9 cellular contexts compared by ENCODE assay signal in the genomic region with DNA sequence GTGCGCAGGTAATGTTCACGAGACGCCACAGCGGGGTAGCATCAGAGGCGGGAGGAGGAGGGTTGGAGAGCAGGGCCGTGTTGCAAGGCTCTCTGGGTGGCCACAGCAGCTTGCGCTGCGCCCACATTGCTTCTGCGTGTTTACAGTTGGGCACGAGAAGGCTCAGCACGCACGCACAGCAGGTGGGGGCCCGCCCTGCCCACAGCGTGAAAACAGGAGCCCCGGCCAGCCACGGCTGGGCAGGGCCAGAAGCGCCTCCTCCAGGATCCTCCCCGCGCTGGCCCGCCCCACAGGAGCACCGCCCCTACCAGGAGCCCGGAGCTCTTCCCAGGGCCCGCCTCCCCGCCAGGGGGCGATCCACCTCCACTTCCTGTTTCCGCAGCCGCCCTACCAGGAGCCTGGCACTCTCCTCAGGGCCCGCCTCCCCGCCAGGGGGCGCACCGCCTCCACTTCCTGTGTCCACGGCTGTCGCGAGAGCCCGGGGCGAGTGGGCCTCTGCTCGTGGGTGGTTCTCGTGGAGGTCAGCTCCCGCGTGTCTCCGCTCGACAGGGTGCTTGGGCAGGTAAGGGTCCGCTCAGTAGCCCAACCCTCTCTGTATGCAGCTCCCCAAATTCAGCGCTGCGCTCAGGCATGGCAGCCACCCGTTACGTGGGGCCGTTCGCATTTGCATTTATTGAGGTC. TPM values are rescaled to one million over a fixed set of nuclear protein-coding genes. Genes with fewer than 3 reads are reported as not detected.
DNase-seq lines count a peak whose midpoint lies in the region; ATAC-seq, FAIRE-seq and TF ChIP-seq lines count a peak whose summit lies in the region.
"Had no signal": no experiment of that assay in that cellular context is flagged by ENCODE, and none has a peak within 500 bp of the region (broad histone marks: within the 10 kb centered on the region; RNA-seq: fewer than 3 reads in every experiment).

Gene FAM50B (plus strand): TSS at position 449 of the 681 bp plus-strand sequence. CDS start 439 bp downstream, outside the sequence.

- TF ChIP-seq EP300 in A549 (IDR thresholded peaks at IDR 0.05): no peak

- H3K4me2 ChIP-seq in A549: peak within 1 kb of the TSS; percentile 63

- peak; percentile 80 to 95 for TF ChIP-seq RAD21 in A549 (conservative IDR thresholded peaks at IDR 0.05 in 1 of 2, IDR thresholded peaks at IDR 0.05 in 1 of 2)

- POLR2A ChIA-PET in A549 (lab: Yijun Ruan, JAX): interaction anchor here (0.6 to 1.5 kb wide), 8 partner anchors 37 to 392 kb away, joined by 3 to 6 read pairs (median 4); partner anchors contain the start of gene SLC22A23

- peak; percentile 83 for TF ChIP-seq CTCF in A549 (IDR thresholded peaks at IDR 0.05)

- peaks cover under 1% of the 10 kb centered on the region; the same call in 2 of the 3 replicates for H3K4me1 ChIP-seq in A549

- FAIRE-seq in A549 (lab: Jason Lieb, UNC): no peak
- FAIRE-seq: G401.6 had no signal

- peak within 1 kb of the TSS; percentile 81 to 91 for H3K27ac ChIP-seq in A549

- CTCF ChIA-PET in A549 (lab: Yijun Ruan, JAX): interaction anchor here (0.6 to 7.0 kb wide), 80 partner anchors 8 to 1234 kb away, joined by 3 to 97 read pairs (median 6); a partner anchor contains a TSS

- no peak for TF ChIP-seq POLR2A in A549 (IDR thresholded peaks at IDR 0.05; ENCODE audit: low read length)

- H3K4me3 ChIP-seq in A549: peak within 1 kb of the TSS; percentile 38

- 43% methylated on average over 16 of the region's 49 CpGs for WGBS in A549 (ENCODE audit: missing lambda C conversion rate)

- ATAC-seq in A549 (peak; percentile 98 to 99), GM18907 (IDR thresholded peaks at IDR 0.05; ENCODE audit: unreplicated experiment) (peak; percentile 91), HG03135 (IDR thresholded peaks at IDR 0.05; ENCODE audit: unreplicated experiment) (peak; percentile 96)

- no peaks in the 10 kb centered on the region for H3K9me3 ChIP-seq in A549

- DNase-seq in A549 (ENCODE audit: low read depth in 1 of 2, low spot score in 1 of 2): peak; percentile 58 to 85
- DNase-seq in NCI-H748 (lab: John Stamatoyannopoulos, UW; ENCODE audit: unreplicated experiment): peak; percentile 94
- peak; percentile 83 for DNase-seq in activated T-cell treated with anti-CD3 and anti-CD28 coated beads for 1 hour (ENCODE audit: low read depth)
- peak; percentile 70 for DNase-seq in epidermal melanocyte (ENCODE audit: insufficient read length, low spot score)
- peak; percentile 78 for DNase-seq in middle frontal gyrus (ENCODE audit: extremely low spot score, low spot score)
- peak; percentile 78 to 83 for DNase-seq in stimulated activated CD8-positive, alpha-beta memory T cell treated with anti-CD3 and anti-CD28 coated beads, Interleukin-2, amount 100 ng/mL, for 1 hour (ENCODE audit: low read depth in 2 of 2)

TF ChIP-seq in A549, 52 proteins besides CTCF, POLR2A, EP300 and RAD21:
- TF ChIP-seq, protein P1, sequence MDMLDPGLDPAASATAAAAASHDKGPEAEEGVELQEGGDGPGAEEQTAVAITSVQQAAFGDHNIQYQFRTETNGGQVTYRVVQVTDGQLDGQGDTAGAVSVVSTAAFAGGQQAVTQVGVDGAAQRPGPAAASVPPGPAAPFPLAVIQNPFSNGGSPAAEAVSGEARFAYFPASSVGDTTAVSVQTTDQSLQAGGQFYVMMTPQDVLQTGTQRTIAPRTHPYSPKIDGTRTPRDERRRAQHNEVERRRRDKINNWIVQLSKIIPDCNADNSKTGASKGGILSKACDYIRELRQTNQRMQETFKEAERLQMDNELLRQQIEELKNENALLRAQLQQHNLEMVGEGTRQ (IDR thresholded peaks at IDR 0.05): no peak
- TF ChIP-seq, protein P2, sequence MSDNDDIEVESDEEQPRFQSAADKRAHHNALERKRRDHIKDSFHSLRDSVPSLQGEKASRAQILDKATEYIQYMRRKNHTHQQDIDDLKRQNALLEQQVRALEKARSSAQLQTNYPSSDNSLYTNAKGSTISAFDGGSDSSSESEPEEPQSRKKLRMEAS (IDR thresholded peaks at IDR 0.05): peak; percentile 48
- TF ChIP-seq JUN (IDR thresholded peaks at IDR 0.05) (peak in 1 of 2 experiments; percentile 41; a peak in 1 of 5 replicates), SMC3 (IDR thresholded peaks at IDR 0.05) (peak; percentile 99), CHD2 (IDR thresholded peaks at IDR 0.05; ENCODE audit: low read length, partially characterized antibody) (peak; percentile 90), HOXB5 (CRISPR knock-in tag; IDR thresholded peaks at IDR 0.05) (no peak)
- TF ChIP-seq, protein P3, sequence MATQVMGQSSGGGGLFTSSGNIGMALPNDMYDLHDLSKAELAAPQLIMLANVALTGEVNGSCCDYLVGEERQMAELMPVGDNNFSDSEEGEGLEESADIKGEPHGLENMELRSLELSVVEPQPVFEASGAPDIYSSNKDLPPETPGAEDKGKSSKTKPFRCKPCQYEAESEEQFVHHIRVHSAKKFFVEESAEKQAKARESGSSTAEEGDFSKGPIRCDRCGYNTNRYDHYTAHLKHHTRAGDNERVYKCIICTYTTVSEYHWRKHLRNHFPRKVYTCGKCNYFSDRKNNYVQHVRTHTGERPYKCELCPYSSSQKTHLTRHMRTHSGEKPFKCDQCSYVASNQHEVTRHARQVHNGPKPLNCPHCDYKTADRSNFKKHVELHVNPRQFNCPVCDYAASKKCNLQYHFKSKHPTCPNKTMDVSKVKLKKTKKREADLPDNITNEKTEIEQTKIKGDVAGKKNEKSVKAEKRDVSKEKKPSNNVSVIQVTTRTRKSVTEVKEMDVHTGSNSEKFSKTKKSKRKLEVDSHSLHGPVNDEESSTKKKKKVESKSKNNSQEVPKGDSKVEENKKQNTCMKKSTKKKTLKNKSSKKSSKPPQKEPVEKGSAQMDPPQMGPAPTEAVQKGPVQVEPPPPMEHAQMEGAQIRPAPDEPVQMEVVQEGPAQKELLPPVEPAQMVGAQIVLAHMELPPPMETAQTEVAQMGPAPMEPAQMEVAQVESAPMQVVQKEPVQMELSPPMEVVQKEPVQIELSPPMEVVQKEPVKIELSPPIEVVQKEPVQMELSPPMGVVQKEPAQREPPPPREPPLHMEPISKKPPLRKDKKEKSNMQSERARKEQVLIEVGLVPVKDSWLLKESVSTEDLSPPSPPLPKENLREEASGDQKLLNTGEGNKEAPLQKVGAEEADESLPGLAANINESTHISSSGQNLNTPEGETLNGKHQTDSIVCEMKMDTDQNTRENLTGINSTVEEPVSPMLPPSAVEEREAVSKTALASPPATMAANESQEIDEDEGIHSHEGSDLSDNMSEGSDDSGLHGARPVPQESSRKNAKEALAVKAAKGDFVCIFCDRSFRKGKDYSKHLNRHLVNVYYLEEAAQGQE (IDR thresholded peaks at IDR 0.05): peak; percentile 90

RNA-seq across cellular contexts. Expression of gene FAM50B, which starts in this region (rescaled TPM):
- 4.6 and 5.1 TPM in 2 replicates for polyA plus RNA-seq in A549 (2011; rRNA removed)
- polyA plus RNA-seq in A549 (2012; cell fraction: cytosol; rRNA removed): 6.7 and 7.9 TPM in 2 replicates
- 6.8 and 7.5 TPM in 2 replicates for polyA plus RNA-seq in A549 (2012; cell fraction: nucleus; rRNA removed)
- 5.5 to 6.8 TPM (median 6.4 TPM) in 3 replicates for polyA plus RNA-seq in A549 (2017; fragmentation: RNase III; extraction: RNeasy Plus Mini Kit Qiagen cat#74134 plus additional on column Dnase treatment)
- 1.5 and 2.5 TPM in 2 replicates for polyA minus RNA-seq in A549 (2011; rRNA and poly(A)+ RNA removed)

Comparison
In these comparisons a context has a peak if more than half of its experiments do, and no peak if none do; other contexts are left out.
1. Peak in every context shown above with its lines: DNase-seq, ATAC-seq, H3K4me3 ChIP-seq and H3K27ac ChIP-seq.